In the genomic region with DNA sequence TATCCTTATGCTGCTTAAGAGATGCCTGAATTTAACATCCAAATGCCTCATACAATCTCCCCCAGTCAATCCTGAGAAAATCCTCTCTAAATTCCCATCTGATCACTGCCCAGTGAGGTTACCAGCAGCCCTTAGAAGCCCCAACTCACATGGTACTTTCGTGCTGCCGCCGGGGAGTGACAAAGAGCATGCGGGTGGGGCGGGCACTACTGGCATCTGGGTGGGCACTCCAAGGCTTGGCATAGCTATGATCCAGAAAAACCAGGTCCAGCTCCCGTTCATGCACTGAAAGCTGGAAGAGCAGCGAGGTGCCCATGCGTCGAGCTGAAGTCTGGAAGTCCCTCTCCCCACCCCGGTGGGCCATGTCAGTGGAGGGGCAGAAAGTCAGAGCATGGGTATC, we compare ENCODE assay signal across 8 cellular contexts. TPM values are rescaled to one million over a fixed set of nuclear protein-coding genes. Genes with fewer than 3 reads are reported as not detected.
DNase-seq lines count a peak whose midpoint lies in the region; ATAC-seq and TF ChIP-seq lines count a peak whose summit lies in the region.

No MANE protein-coding gene starts in this region.

- TF ChIP-seq CTCF in AG04450 (IDR thresholded peaks at IDR 0.05; ENCODE audit: low read depth, low read length) (no peak), LNCaP clone FGC (IDR thresholded peaks at IDR 0.05; ENCODE audit: control insufficient read depth, extremely low read depth, insufficient read depth) (no peak), chondrocyte (IDR thresholded peaks at IDR 0.05) (no peak)

- no peaks in the 10 kb centered on the region for H3K36me3 ChIP-seq in mucosa of stomach (ENCODE audit: control insufficient read depth, insufficient read depth, low read length)

- H3K27me3 Mint-ChIP-seq in chondrocyte (ENCODE audit: low read depth), result no peaks in the 10 kb centered on the region

- peak overlapping the region; percentile 92 for H3K4me3 Mint-ChIP-seq in chondrocyte (ENCODE audit: unreplicated experiment)

- H3K9ac ChIP-seq in mucosa of stomach (ENCODE audit: low read length), result peak overlapping the region; percentile 96

- no peaks in the 10 kb centered on the region for H3K9me3 Mint-ChIP-seq in chondrocyte (ENCODE audit: low read depth)

- no peak for ATAC-seq in GM19328 (IDR thresholded peaks at IDR 0.05; ENCODE audit: unreplicated experiment)

- H3K36me3 Mint-ChIP-seq in chondrocyte (ENCODE audit: low read depth), result peaks cover 6% of the 10 kb centered on the region

- POLR2A ChIA-PET in AG04450 (lab: Yijun Ruan, JAX), result interaction anchor here (1.0 to 2.7 kb wide), 2 partner anchors 28 to 125 kb away, joined by 3 to 21 read pairs; no protein-coding TSS in a partner anchor

- H3K4me1 Mint-ChIP-seq in chondrocyte (ENCODE audit: low read depth), result peaks cover 39% of the 10 kb centered on the region

- peaks cover 11% of the 10 kb centered on the region for H3K4me1 ChIP-seq in mucosa of stomach (ENCODE audit: control insufficient read depth, insufficient read depth, low read length)

- H3K9me3 ChIP-seq in AG04450 (ENCODE audit: control insufficient read depth, insufficient read depth, low read length), result no peaks in the 10 kb centered on the region
- H3K9me3 ChIP-seq in mucosa of stomach (ENCODE audit: control insufficient read depth, low read length), result no peaks in the 10 kb centered on the region

- CTCF ChIA-PET in AG04450 (lab: Charles Lee), result interaction anchor here (0.8 to 1.0 kb wide), 2 partner anchors 8 to 221 kb away, joined by 4 read pairs; a partner anchor contains a TSS

- no peak for DNase-seq in AG04450 (ENCODE audit: low read depth, low spot score)
- no peak for DNase-seq in LNCaP clone FGC (ENCODE audit: low read depth)
- DNase-seq in chondrocyte (ENCODE audit: low spot score), result no peak
- no peak for DNase-seq in Ammon's horn (ENCODE audit: low spot score)
- no peak for DNase-seq in HuH-7.5 (ENCODE audit: low spot score)
- no peak for DNase-seq in KG1 (lab: John Stamatoyannopoulos, UW)

- H3K27me3 ChIP-seq in AG04450 (ENCODE audit: control insufficient read depth, insufficient read depth, low read length), result no peaks in the 10 kb centered on the region
- H3K27me3 ChIP-seq in mucosa of stomach (ENCODE audit: control insufficient read depth, insufficient read depth, low read length), result no peaks in the 10 kb centered on the region

- peak overlapping the region; percentile 0 for H3K27ac Mint-ChIP-seq in chondrocyte (ENCODE audit: unreplicated experiment)

- H3K4me3 ChIP-seq in AG04450 (ENCODE audit: low read depth, low read length) (peak overlapping the region; percentile 80), LNCaP clone FGC (ENCODE audit: low read depth, low read length) (peak overlapping the region; percentile 83), mucosa of stomach (ENCODE audit: low read length) (peak overlapping the region; percentile 82)

- no peak overlapping the region for H3K27ac ChIP-seq in AG04450 (ENCODE audit: low read depth, low read length)

RNA-seq across cellular contexts. Expression of a gene that starts 1.3 kb away (rescaled TPM):
- polyA plus RNA-seq in AG04450 (2011; rRNA removed), result 17.1 and 22.7 TPM in 2 replicates
- 49.3 and 78.3 TPM in 2 replicates for polyA minus RNA-seq in AG04450 (2011; rRNA and poly(A)+ RNA removed)
- 32.6 to 34.5 TPM (median 34.1 TPM) in 3 replicates for total RNA-seq in chondrocyte

RNA-seq across cellular contexts. Expression of a gene that starts 5.8 kb away (rescaled TPM):
- 0.17 and 0.20 TPM in 2 replicates for polyA plus RNA-seq in AG04450 (2011; rRNA removed)
- 0.83 and 1.0 TPM in 2 replicates for polyA minus RNA-seq in AG04450 (2011; rRNA and poly(A)+ RNA removed)
- total RNA-seq in chondrocyte, result not detected in 3 replicates
